In the genomic region with DNA sequence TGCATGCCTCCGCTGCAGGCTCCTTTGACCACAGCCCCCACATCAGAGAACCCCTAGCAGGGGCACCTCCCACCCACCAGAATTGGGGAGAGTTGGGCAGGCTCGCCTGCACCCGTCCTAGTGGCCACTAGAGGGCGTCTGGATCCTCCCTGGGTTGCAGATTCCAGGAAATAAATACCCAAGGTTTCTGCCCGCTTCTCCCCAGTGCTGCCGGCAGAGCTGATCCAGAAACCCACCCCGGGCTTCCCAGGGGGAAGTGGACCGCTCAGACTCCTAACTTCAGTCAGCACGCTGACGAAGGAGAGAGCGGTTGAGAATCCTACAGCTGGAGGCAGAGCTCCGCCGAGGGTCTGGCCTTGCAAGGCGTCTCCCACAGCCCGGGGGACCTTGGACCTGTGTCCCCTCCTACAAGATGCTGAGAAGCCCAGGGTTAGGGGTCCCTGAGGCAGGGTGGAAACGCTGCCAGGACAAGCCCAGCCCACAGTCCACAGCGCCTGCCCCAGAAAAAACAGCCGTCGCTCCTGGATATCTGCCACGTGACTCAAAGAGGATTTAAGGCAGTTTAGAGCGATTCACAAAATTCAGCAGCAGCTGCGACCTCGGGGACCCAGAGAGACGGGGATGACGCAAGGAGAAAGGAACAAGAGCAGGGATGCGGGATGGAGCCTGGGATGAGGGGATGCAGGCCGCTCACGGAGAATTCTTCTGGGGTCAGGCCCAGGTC, we compare ENCODE assay signal across 8 cellular contexts. TPM values are rescaled to one million over a fixed set of nuclear protein-coding genes. Genes with fewer than 3 reads are reported as not detected.
A peak's percentile ranks its signal among the peaks of the same experiment; 100 is the strongest.
DNase-seq lines count a peak whose midpoint lies in the region; ATAC-seq and TF ChIP-seq lines count a peak whose summit lies in the region.

No MANE protein-coding gene starts in this region.

- H3K4me3 ChIP-seq in right lobe of liver: peak overlapping the region in 2 of 3 donors; percentile 18 to 35

- intact Hi-C loops in Calu3 (cut with micrococcal nuclease; ENCODE audit: unreplicated experiment) (loop anchor here (1.0 kb wide), 1 partner anchor 180 kb away; no protein-coding TSS in a partner anchor), right lobe of liver (cut with DNase I) (no loop called here)
- intact Hi-C loops in activated CD4-positive, alpha-beta T cell treated with anti-CD3 and anti-CD28 coated beads, Interleukin-2, amount 10 ng/mL, durations not matched to agents 24 days and 14 days (cut with micrococcal nuclease): no loop called here

- peaks cover 0 to 3% (median 0%) of the 10 kb centered on the region in 4 donors for H3K4me1 ChIP-seq in right lobe of liver

- TF ChIP-seq CTCF in Calu3 (IDR thresholded peaks at IDR 0.05; ENCODE audit: unreplicated experiment) (peak; percentile 99), right lobe of liver (IDR thresholded peaks at IDR 0.05) (peak; percentile 71 to 98 (median 94))

- H3K9me3 ChIP-seq in right lobe of liver: no peaks in the 10 kb centered on the region

- BruUV-seq in Calu3 (replicated peaks; lab: Mats Ljungman, UMichigan): no TSS peak

- no peaks in the 10 kb centered on the region for H3K36me3 Mint-ChIP-seq in Calu3 (ENCODE audit: insufficient read depth, unreplicated experiment)
- H3K36me3 Mint-ChIP-seq in activated CD4-positive, alpha-beta T cell treated with anti-CD3 and anti-CD28 coated beads, Interleukin-2, amount 10 ng/mL, durations not matched to agents 24 days and 14 days (ENCODE audit: low read depth): no peaks in the 10 kb centered on the region

- no peak overlapping the region for H3K4me3 Mint-ChIP-seq in Calu3 (ENCODE audit: low read depth, unreplicated experiment)
- peak overlapping the region; percentile 60 for H3K4me3 Mint-ChIP-seq in activated CD4-positive, alpha-beta T cell treated with anti-CD3 and anti-CD28 coated beads, Interleukin-2, amount 10 ng/mL, durations not matched to agents 24 days and 14 days

- peaks cover 80% of the 10 kb centered on the region for H3K27me3 Mint-ChIP-seq in Calu3 (ENCODE audit: unreplicated experiment)
- H3K27me3 Mint-ChIP-seq in activated CD4-positive, alpha-beta T cell treated with anti-CD3 and anti-CD28 coated beads, Interleukin-2, amount 10 ng/mL, durations not matched to agents 24 days and 14 days: peaks cover 21% of the 10 kb centered on the region

- H3K27ac Mint-ChIP-seq in Calu3 (ENCODE audit: unreplicated experiment): no peak overlapping the region
- no peak overlapping the region for H3K27ac Mint-ChIP-seq in activated CD4-positive, alpha-beta T cell treated with anti-CD3 and anti-CD28 coated beads, Interleukin-2, amount 10 ng/mL, durations not matched to agents 24 days and 14 days

- ATAC-seq in GM21619 (IDR thresholded peaks at IDR 0.05; ENCODE audit: unreplicated experiment) (peak; percentile 80), right lobe of liver (peak; percentile 71 to 89 (median 84)), GM21423 (IDR thresholded peaks at IDR 0.05; ENCODE audit: unreplicated experiment) (no peak)

- H3K27me3 ChIP-seq in right lobe of liver: peaks cover 0 to 5% of the 10 kb centered on the region in 2 donors

- TF ChIP-seq POLR2A in right lobe of liver (IDR thresholded peaks at IDR 0.05): no peak

- H3K27ac ChIP-seq in right lobe of liver: no peak overlapping the region

- H3K4me1 Mint-ChIP-seq in Calu3 (ENCODE audit: low read depth, unreplicated experiment): no peaks in the 10 kb centered on the region
- no peaks in the 10 kb centered on the region for H3K4me1 Mint-ChIP-seq in activated CD4-positive, alpha-beta T cell treated with anti-CD3 and anti-CD28 coated beads, Interleukin-2, amount 10 ng/mL, durations not matched to agents 24 days and 14 days

- H3K36me3 ChIP-seq in right lobe of liver: no peaks in the 10 kb centered on the region

- WGBS in right lobe of liver (ENCODE audit: insufficient coverage, low coverage, low lambda C conversion rate, missing lambda C conversion rate): 11% methylated on average over 14 of the region's 28 CpGs

- H3K9me3 Mint-ChIP-seq in Calu3 (ENCODE audit: low read depth, unreplicated experiment): no peaks in the 10 kb centered on the region
- no peaks in the 10 kb centered on the region for H3K9me3 Mint-ChIP-seq in activated CD4-positive, alpha-beta T cell treated with anti-CD3 and anti-CD28 coated beads, Interleukin-2, amount 10 ng/mL, durations not matched to agents 24 days and 14 days

- CTCF ChIA-PET in Calu3 (lab: Charles Lee): interaction anchor here (0.6 to 2.1 kb wide), 5 partner anchors 9 to 180 kb away, joined by 3 to 14 read pairs (median 3); no protein-coding TSS in a partner anchor

- peak; percentile 80 for DNase-seq in Calu3
- DNase-seq in NCI-H146 treated with DMSO at 0.1 percent for 48 hours (lab: John Stamatoyannopoulos, UW; ENCODE audit: unreplicated experiment): peak; percentile 3
- peak; percentile 86 for DNase-seq in activated CD4-positive, alpha-beta T cell treated with anti-CD3 and anti-CD28 coated beads, Interleukin-2, amount 10 ng/mL, durations not matched to agents 24 days and 14 days
- peak; percentile 63 for DNase-seq in dermis blood vessel endothelial cell
- DNase-seq in right lobe of liver: peak; percentile 55 to 71 (median 60)
- DNase-seq in stimulated activated CD4-positive, alpha-beta T cell treated with anti-CD3 and anti-CD28 coated beads, Interleukin-2, amount 100 ng/mL, for 48 hours: peak; percentile 58 to 59

RNA-seq across cellular contexts. Expression of a gene that starts 32.6 kb away (rescaled TPM):
- total RNA-seq in Calu3 (2022): 10.0 and 12.0 TPM in 2 replicates
- total RNA-seq in activated CD4-positive, alpha-beta T cell treated with anti-CD3 and anti-CD28 coated beads, Interleukin-2, amount 10 ng/mL, durations not matched to agents 24 days and 14 days: not detected in 2 replicates
- total RNA-seq in dermis blood vessel endothelial cell: 0.51 and 1.3 TPM in 2 replicates
- under 1 TPM in 4 of 6 experiments, not detected in 2; 0.12 to 0.35 (median 0.23) TPM for total RNA-seq in right lobe of liver

Comparison
In these comparisons a context has a peak if more than half of its experiments do, and no peak if none do; other contexts are left out.
1. DNase-seq: peak in every context shown above with its lines; median percentile 86 in activated CD4-positive, alpha-beta T cell treated with anti-CD3 and anti-CD28 coated beads, Interleukin-2, amount 10 ng/mL, durations not matched to agents 24 days and 14 days; 80 in Calu3; 63 in dermis blood vessel endothelial cell; 60 in right lobe of liver; 58 in stimulated activated CD4-positive, alpha-beta T cell treated with anti-CD3 and anti-CD28 coated beads, Interleukin-2, amount 100 ng/mL, for 48 hours; 3 in NCI-H146 treated with DMSO at 0.1 percent for 48 hours.